ENCODE assay signal across 8 cellular contexts in genomic region chr6:117674991-117675657, GRCh38. TPM values are rescaled to one million over a fixed set of nuclear protein-coding genes. Genes with fewer than 3 reads are reported as not detected.
A peak's percentile ranks its signal among the peaks of the same experiment; 100 is the strongest.
DNase-seq lines count a peak whose midpoint lies in the region; ATAC-seq, FAIRE-seq and TF ChIP-seq lines count a peak whose summit lies in the region.

NUS1 (plus strand) TSS chr6:117675469; CDS start chr6:117675671, 202 bp downstream.

- peak within 1 kb of the TSS; percentile 68 to 81 for H3K27ac ChIP-seq in right atrium auricular region

- H3K4me3 ChIP-seq in right atrium auricular region: peak within 1 kb of the TSS; percentile 71 to 77

- intact Hi-C loops in T-helper 2 cell treated with Interferon-gamma antibody and Interleukin-4, amounts not matched to agents 100 ng/mL and 5 ng/mL, for 36 hours (cut with micrococcal nuclease): loop anchor here (1.0 to 10.0 kb wide), 8 partner anchors 73 to 1570 kb away; partner anchors contain the start of genes ASF1A, DCBLD1, GOPC and MCM9

- peak; percentile 68 to 90 for TF ChIP-seq CTCF in right atrium auricular region (IDR thresholded peaks at IDR 0.05)

- peaks cover 0 to 33% of the 10 kb centered on the region in 2 donors for H3K4me1 ChIP-seq in right atrium auricular region

- ATAC-seq in GM18502 (IDR thresholded peaks at IDR 0.05; ENCODE audit: poor library complexity, unreplicated experiment) (peak; percentile 98), HG02981 (IDR thresholded peaks at IDR 0.05; ENCODE audit: unreplicated experiment) (peak; percentile 98)

- peak; percentile 94 to 96 for DNase-seq in NCI-H1930 (lab: John Stamatoyannopoulos, UW)
- peak; percentile 85 to 99 (median 96) for DNase-seq in anterior cingulate cortex (lab: John Stamatoyannopoulos, UW)
- peak; percentile 98 for DNase-seq in right atrium auricular region (ENCODE audit: low spot score)
- peak; percentile 89 for DNase-seq in pulmonary artery endothelial cell (ENCODE audit: low read depth, low spot score)
- peak; percentile 93 for DNase-seq in urothelium cell line (ENCODE audit: low spot score)

- no peak for FAIRE-seq in urothelium cell line (lab: Jason Lieb, UNC)

- no peaks in the 10 kb centered on the region for H3K36me3 ChIP-seq in right atrium auricular region

- no peaks in the 10 kb centered on the region for H3K9me3 ChIP-seq in right atrium auricular region

- H3K27me3 ChIP-seq in right atrium auricular region: no peaks in the 10 kb centered on the region

RNA-seq across cellular contexts. Expression of gene NUS1, which starts in this region (rescaled TPM):
- 35.6 and 36.7 TPM in 2 replicates for total RNA-seq in T-helper 2 cell treated with Interferon-gamma antibody and Interleukin-4, amounts not matched to agents 100 ng/mL and 5 ng/mL, for 36 hours
- total RNA-seq in right atrium auricular region: 10 to 100 TPM; 10.8 to 15.5 TPM
- total RNA-seq in pulmonary artery endothelial cell: 20.2 and 21.4 TPM in 2 replicates

Comparison
In these comparisons a context has a peak if more than half of its experiments do, and no peak if none do; other contexts are left out.
1. Peak in every context shown above with its lines: DNase-seq, ATAC-seq, H3K4me3 ChIP-seq and H3K27ac ChIP-seq.